ENCODE assay signal across 2 cellular contexts in the genomic region with DNA sequence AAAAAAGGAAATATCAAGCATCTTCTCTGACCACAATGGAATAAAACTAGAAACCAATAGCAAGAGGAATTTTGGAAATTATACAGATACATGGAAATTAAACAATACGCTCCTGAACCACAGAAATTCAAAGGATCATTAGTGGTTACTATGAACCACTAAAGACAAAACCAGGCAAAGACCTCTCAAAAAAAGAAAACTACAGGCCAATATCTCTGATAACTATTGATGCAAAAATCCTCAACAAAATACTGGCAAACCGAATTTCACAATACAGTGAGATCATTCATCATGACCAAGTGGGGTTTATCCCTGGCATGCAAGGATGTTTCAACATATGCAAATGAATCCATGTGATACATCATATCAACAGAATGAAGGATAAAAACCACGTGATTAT.
TF ChIP-seq lines count a peak whose summit lies in the region.

No MANE protein-coding gene starts in this region.

TF ChIP-seq in K562, 482 proteins besides CTCF, POLR2A, EP300 and RAD21:
- TF ChIP-seq RNF2 (IDR thresholded peaks at IDR 0.05) (no peak), ZC3H4 (CRISPR knock-in tag; IDR thresholded peaks at IDR 0.05; ENCODE audit: borderline replicate concordance) (no peak), CEBPG (CRISPR knock-in tag; IDR thresholded peaks at IDR 0.05) (no peak), CEBPG (tag; conservative IDR thresholded peaks at IDR 0.05 in 1 of 2, IDR thresholded peaks at IDR 0.05 in 1 of 2) (peak in 1 of 2 experiments; percentile 25; a peak in 1 of 4 replicates), CEBPB (tag; IDR thresholded peaks at IDR 0.05) (peak; percentile 48; the same call in 1 of the 2 replicates), MAFG (tag; conservative IDR thresholded peaks at IDR 0.05) (no peak)
- TF ChIP-seq, protein P1, sequence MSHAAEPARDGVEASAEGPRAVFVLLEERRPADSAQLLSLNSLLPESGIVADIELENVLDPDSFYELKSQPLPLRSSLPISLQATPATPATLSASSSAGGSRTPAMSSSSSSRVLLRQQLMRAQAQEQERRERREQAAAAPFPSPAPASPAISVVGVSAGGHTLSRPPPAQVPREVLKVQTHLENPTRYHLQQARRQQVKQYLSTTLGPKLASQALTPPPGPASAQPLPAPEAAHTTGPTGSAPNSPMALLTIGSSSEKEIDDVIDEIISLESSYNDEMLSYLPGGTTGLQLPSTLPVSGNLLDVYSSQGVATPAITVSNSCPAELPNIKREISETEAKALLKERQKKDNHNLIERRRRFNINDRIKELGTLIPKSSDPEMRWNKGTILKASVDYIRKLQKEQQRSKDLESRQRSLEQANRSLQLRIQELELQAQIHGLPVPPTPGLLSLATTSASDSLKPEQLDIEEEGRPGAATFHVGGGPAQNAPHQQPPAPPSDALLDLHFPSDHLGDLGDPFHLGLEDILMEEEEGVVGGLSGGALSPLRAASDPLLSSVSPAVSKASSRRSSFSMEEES (CRISPR knock-in tag; IDR thresholded peaks at IDR 0.05) = peak; percentile 32; the same call in 1 of the 2 replicates
- TF ChIP-seq, protein P2, sequence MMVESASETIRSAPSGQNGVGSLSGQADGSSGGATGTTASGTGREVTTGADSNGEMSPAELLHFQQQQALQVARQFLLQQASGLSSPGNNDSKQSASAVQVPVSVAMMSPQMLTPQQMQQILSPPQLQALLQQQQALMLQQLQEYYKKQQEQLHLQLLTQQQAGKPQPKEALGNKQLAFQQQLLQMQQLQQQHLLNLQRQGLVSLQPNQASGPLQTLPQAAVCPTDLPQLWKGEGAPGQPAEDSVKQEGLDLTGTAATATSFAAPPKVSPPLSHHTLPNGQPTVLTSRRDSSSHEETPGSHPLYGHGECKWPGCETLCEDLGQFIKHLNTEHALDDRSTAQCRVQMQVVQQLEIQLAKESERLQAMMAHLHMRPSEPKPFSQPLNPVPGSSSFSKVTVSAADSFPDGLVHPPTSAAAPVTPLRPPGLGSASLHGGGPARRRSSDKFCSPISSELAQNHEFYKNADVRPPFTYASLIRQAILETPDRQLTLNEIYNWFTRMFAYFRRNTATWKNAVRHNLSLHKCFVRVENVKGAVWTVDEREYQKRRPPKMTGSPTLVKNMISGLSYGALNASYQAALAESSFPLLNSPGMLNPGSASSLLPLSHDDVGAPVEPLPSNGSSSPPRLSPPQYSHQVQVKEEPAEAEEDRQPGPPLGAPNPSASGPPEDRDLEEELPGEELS (CRISPR knock-in tag; IDR thresholded peaks at IDR 0.05; ENCODE audit: borderline replicate concordance) = no peak

TF ChIP-seq in SK-N-SH, 30 proteins besides CTCF, POLR2A, EP300 and RAD21:
- no peak for TF ChIP-seq FOXM1 (IDR thresholded peaks at IDR 0.05; ENCODE audit: low read depth)
- TF ChIP-seq GATA2 (CRISPR knock-in tag; IDR thresholded peaks at IDR 0.05) = no peak
- no peak for TF ChIP-seq SIN3A (IDR thresholded peaks at IDR 0.05; ENCODE audit: borderline replicate concordance, low read depth, low read length)
- TF ChIP-seq POLR2AphosphoS5 (IDR thresholded peaks at IDR 0.05; ENCODE audit: low read depth, low read length) = no peak
- TF ChIP-seq, protein P3, sequence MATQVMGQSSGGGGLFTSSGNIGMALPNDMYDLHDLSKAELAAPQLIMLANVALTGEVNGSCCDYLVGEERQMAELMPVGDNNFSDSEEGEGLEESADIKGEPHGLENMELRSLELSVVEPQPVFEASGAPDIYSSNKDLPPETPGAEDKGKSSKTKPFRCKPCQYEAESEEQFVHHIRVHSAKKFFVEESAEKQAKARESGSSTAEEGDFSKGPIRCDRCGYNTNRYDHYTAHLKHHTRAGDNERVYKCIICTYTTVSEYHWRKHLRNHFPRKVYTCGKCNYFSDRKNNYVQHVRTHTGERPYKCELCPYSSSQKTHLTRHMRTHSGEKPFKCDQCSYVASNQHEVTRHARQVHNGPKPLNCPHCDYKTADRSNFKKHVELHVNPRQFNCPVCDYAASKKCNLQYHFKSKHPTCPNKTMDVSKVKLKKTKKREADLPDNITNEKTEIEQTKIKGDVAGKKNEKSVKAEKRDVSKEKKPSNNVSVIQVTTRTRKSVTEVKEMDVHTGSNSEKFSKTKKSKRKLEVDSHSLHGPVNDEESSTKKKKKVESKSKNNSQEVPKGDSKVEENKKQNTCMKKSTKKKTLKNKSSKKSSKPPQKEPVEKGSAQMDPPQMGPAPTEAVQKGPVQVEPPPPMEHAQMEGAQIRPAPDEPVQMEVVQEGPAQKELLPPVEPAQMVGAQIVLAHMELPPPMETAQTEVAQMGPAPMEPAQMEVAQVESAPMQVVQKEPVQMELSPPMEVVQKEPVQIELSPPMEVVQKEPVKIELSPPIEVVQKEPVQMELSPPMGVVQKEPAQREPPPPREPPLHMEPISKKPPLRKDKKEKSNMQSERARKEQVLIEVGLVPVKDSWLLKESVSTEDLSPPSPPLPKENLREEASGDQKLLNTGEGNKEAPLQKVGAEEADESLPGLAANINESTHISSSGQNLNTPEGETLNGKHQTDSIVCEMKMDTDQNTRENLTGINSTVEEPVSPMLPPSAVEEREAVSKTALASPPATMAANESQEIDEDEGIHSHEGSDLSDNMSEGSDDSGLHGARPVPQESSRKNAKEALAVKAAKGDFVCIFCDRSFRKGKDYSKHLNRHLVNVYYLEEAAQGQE (IDR thresholded peaks at IDR 0.05; ENCODE audit: low read depth, low read length) = no peak
- TF ChIP-seq RCOR1 (IDR thresholded peaks at IDR 0.05; ENCODE audit: low read length) = no peak
- no peak for TF ChIP-seq SMC3 (IDR thresholded peaks at IDR 0.05; ENCODE audit: low read depth, low read length)
- no peak for TF ChIP-seq YY1 (IDR thresholded peaks at IDR 0.05; ENCODE audit: low read depth)
- no peak for TF ChIP-seq EZH2phosphoT487 (IDR thresholded peaks at IDR 0.05; ENCODE audit: borderline replicate concordance, low read depth)
- TF ChIP-seq, protein P4, sequence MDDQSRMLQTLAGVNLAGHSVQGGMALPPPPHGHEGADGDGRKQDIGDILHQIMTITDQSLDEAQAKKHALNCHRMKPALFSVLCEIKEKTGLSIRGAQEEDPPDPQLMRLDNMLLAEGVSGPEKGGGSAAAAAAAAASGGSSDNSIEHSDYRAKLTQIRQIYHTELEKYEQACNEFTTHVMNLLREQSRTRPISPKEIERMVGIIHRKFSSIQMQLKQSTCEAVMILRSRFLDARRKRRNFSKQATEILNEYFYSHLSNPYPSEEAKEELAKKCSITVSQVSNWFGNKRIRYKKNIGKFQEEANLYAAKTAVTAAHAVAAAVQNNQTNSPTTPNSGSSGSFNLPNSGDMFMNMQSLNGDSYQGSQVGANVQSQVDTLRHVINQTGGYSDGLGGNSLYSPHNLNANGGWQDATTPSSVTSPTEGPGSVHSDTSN (IDR thresholded peaks at IDR 0.05) = no peak
- TF ChIP-seq TAF1 (IDR thresholded peaks at IDR 0.05; ENCODE audit: borderline replicate concordance, low read depth, low read length) = no peak
- TF ChIP-seq FOSL2 (IDR thresholded peaks at IDR 0.05; ENCODE audit: borderline replicate concordance, low read depth) = no peak
- TF ChIP-seq FOXJ3 (CRISPR knock-in tag; IDR thresholded peaks at IDR 0.05) = no peak
- TF ChIP-seq, protein P5, sequence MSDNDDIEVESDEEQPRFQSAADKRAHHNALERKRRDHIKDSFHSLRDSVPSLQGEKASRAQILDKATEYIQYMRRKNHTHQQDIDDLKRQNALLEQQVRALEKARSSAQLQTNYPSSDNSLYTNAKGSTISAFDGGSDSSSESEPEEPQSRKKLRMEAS (IDR thresholded peaks at IDR 0.05; ENCODE audit: low read depth) = no peak
